17 cellular contexts compared by ENCODE assay signal in genomic region chr9:100730126-100730525, GRCh38.
DNase-seq lines count a peak whose midpoint lies in the region; TF ChIP-seq lines count a peak whose summit lies in the region.
"Had no signal": no experiment of that assay in that cellular context is flagged by ENCODE, and none has a peak within 500 bp of the region (broad histone marks: within the 10 kb centered on the region; RNA-seq: fewer than 3 reads in every experiment).

No MANE protein-coding gene starts in this region.

- no peaks in the 10 kb centered on the region for H3K36me3 ChIP-seq in H7 (replicated peaks; ENCODE audit: control insufficient read depth, insufficient read depth, low read length)
- H3K36me3 ChIP-seq: BLaER1 had no signal

- H3K27me3 ChIP-seq in H7 (ENCODE audit: control insufficient read depth, insufficient read depth, low read length) = no peaks in the 10 kb centered on the region
- H3K27me3 ChIP-seq: BLaER1 had no signal

- no peaks in the 10 kb centered on the region for H3K36me3 Mint-ChIP-seq in brain
- no peaks in the 10 kb centered on the region for H3K36me3 Mint-ChIP-seq in nephron (ENCODE audit: low read depth)
- H3K36me3 Mint-ChIP-seq: CD8-positive, alpha-beta T cell had no signal

- H3K4me1 Mint-ChIP-seq in brain (peaks cover 45% of the 10 kb centered on the region), nephron (peaks cover 43% of the 10 kb centered on the region)

- TF ChIP-seq CTCF in C4-2B (conservative IDR thresholded peaks at IDR 0.05) (no peak), brain (conservative IDR thresholded peaks at IDR 0.05) (no peak), nephron (IDR thresholded peaks at IDR 0.05; ENCODE audit: unreplicated experiment in 3 of 3) (no peak)

- H3K27ac ChIP-seq in C4-2B = peak overlapping the region; percentile 37; the same call in 1 of the 2 replicates
- H3K27ac ChIP-seq: BLaER1, HL-60 had no signal

- peaks cover 9% of the 10 kb centered on the region for H3K27me3 Mint-ChIP-seq in brain
- H3K27me3 Mint-ChIP-seq in nephron (ENCODE audit: low read depth) = no peaks in the 10 kb centered on the region

- peak; percentile 15 for DNase-seq in H7
- DNase-seq in DMS 273 treated with DMSO at 0.1 percent for 48 hours (lab: John Stamatoyannopoulos, UW) = no peak
- no peak for DNase-seq in SK-N-DZ (ENCODE audit: low spot score)
- no peak for DNase-seq in activated effector memory CD4-positive, alpha-beta T cell treated with Interleukin-2 at 50 U/mL for 16 hours
- no peak for DNase-seq in DMS79 treated with DMSO at 0.1 percent for 48 hours (lab: John Stamatoyannopoulos, UW)
- DNase-seq: 8988T; Caco-2; CD8-positive, alpha-beta T cell; DMS153; DMS79; GF-D8; HCEC 1CT had no signal

- H3K27ac Mint-ChIP-seq in brain (peak overlapping the region in 4 of 5 experiments; percentile 10 to 73 (median 40)), nephron (peak overlapping the region; percentile 23 to 88 (median 78))
- H3K27ac Mint-ChIP-seq: CD8-positive, alpha-beta T cell had no signal

- H3K4me3 Mint-ChIP-seq in brain = peak overlapping the region in 1 of 5 experiments; percentile 2
- no peak overlapping the region for H3K4me3 Mint-ChIP-seq in nephron
- H3K4me3 Mint-ChIP-seq: CD8-positive, alpha-beta T cell had no signal

- H3K4me3 ChIP-seq in H7 (ENCODE audit: insufficient read depth, low read depth, low read length) = no peak overlapping the region
- H3K4me3 ChIP-seq: BLaER1 had no signal

- peaks cover 0 to 14% (median 5%) of the 10 kb centered on the region in 5 experiments for H3K9me3 Mint-ChIP-seq in brain
- no peaks in the 10 kb centered on the region for H3K9me3 Mint-ChIP-seq in nephron
